ENCODE assay signal across 22 cellular contexts in genomic region chr12:76726626-76727025, GRCh38.
"Had no signal": no experiment of that assay in that cellular context is flagged by ENCODE, and none has a peak within 500 bp of the region (broad histone marks: within the 10 kb centered on the region; RNA-seq: fewer than 3 reads in every experiment).

No MANE protein-coding gene starts in this region.

- H3K36me3 ChIP-seq: esophagus muscularis mucosa, gastroesophageal sphincter, heart left ventricle, left lung, lower lobe of right lung had no signal

- H3K4me1 ChIP-seq: esophagus muscularis mucosa, foreskin keratinocyte, gastroesophageal sphincter, heart left ventricle, left lung, lower lobe of right lung had no signal

- H3K9me3 ChIP-seq: esophagus muscularis mucosa, gastroesophageal sphincter, heart left ventricle, left lung, lower lobe of right lung, mucosa of descending colon had no signal

- H3K27ac ChIP-seq: coronary artery, dorsolateral prefrontal cortex, esophagus muscularis mucosa, foreskin keratinocyte, gastroesophageal sphincter, heart left ventricle, hepatocyte, left lung, lower lobe of right lung had no signal

- H3K4me3 ChIP-seq: coronary artery, dorsolateral prefrontal cortex, esophagus muscularis mucosa, gastroesophageal sphincter, heart left ventricle, hepatocyte, left lung, lower lobe of right lung, mucosa of descending colon had no signal

- H3K27me3 ChIP-seq: dorsolateral prefrontal cortex, esophagus muscularis mucosa, gastroesophageal sphincter, heart left ventricle, hepatocyte, left lung had no signal

- DNase-seq: dermis blood vessel endothelial cell; dorsolateral prefrontal cortex; effector CD4-positive, alpha-beta T cell; effector memory CD4-positive, alpha-beta T cell; foreskin keratinocyte; heart left ventricle; hypothalamus; immature natural killer cell; islet precursor cell; kidney; kidney glomerular epithelial cell; left lung; left ventricle myocardium superior; lower lobe of right lung; mesenchymal stem cell; mucosa of descending colon; naive B cell; naive thymus-derived CD8-positive, alpha-beta T cell had no signal
